Comparison of ENCODE assay signal across 21 cellular contexts in genomic region chr11:16781821-16782220, GRCh38. TPM values are rescaled to one million over a fixed set of nuclear protein-coding genes. Genes with fewer than 3 reads are reported as not detected.
DNase-seq lines count a peak whose midpoint lies in the region; ATAC-seq and TF ChIP-seq lines count a peak whose summit lies in the region.
"Had no signal": no experiment of that assay in that cellular context is flagged by ENCODE, and none has a peak within 500 bp of the region (broad histone marks: within the 10 kb centered on the region; RNA-seq: fewer than 3 reads in every experiment).

No MANE protein-coding gene starts in this region.

- no peak for ATAC-seq in sciatic nerve

- H3K27me3 Mint-ChIP-seq in endothelial cell (ENCODE audit: unreplicated experiment) = peaks cover 20% of the 10 kb centered on the region

- CTCF ChIA-PET in HEK293 (lab: Yijun Ruan, JAX) = no interaction called here

- H3K27ac ChIP-seq in HEK293 (ENCODE audit: extremely low read depth, low read depth, low read length) = no peak overlapping the region
- H3K27ac ChIP-seq: 22Rv1, HL-60 had no signal

- H3K4me3 ChIP-seq in HEK293 (ENCODE audit: low read depth, low read length) = no peak overlapping the region
- H3K4me3 ChIP-seq in H7 (ENCODE audit: insufficient read depth, low read depth, low read length) = no peak overlapping the region

- no peaks in the 10 kb centered on the region for H3K9me3 Mint-ChIP-seq in endothelial cell (ENCODE audit: unreplicated experiment)
- H3K9me3 Mint-ChIP-seq: H9 had no signal

- TF ChIP-seq CTCF in HEK293 (tag by site-specific recombination; IDR thresholded peaks at IDR 0.05) (no peak), endothelial cell (IDR thresholded peaks at IDR 0.05; ENCODE audit: unreplicated experiment) (no peak)

- intact Hi-C loops in sciatic nerve (cut with DNase I) = loop anchor here (10.0 kb wide), 1 partner anchor 143 kb away; no protein-coding TSS in a partner anchor

- POLR2A ChIA-PET in HEK293 (lab: Yijun Ruan, JAX) = no interaction called here

- DNase-seq in DMS53 (lab: John Stamatoyannopoulos, UW) = peak; percentile 11
- DNase-seq in DMS53 treated with DMSO at 0.1 percent for 48 hours (lab: John Stamatoyannopoulos, UW; ENCODE audit: unreplicated experiment) = no peak
- DNase-seq in endothelial cell (ENCODE audit: low spot score) = no peak
- DNase-seq in sciatic nerve (ENCODE audit: low spot score) = peak; percentile 13
- DNase-seq in NCI-H2171 treated with DMSO at 0.1 percent for 48 hours (lab: John Stamatoyannopoulos, UW) = no peak
- DNase-seq in H7 = no peak
- DNase-seq in iPS-NIHi11 (ENCODE audit: low spot score) = no peak
- DNase-seq: C1 segment of cervical spinal cord, DMS79, H9, KBM-7, MM.1S, NCI-H1048, NCI-H1436, NCI-H187 treated with DMSO at 0.1 percent for 48 hours, NCI-H2107, NCI-H774, Right ventricle myocardium superior had no signal

- no peaks in the 10 kb centered on the region for H3K9me3 ChIP-seq in HEK293 (ENCODE audit: control insufficient read depth, insufficient read depth, low read depth, low read length)

- H3K27me3 ChIP-seq in H7 (ENCODE audit: control insufficient read depth, insufficient read depth, low read length) = no peaks in the 10 kb centered on the region

- H3K4me3 Mint-ChIP-seq in endothelial cell (ENCODE audit: unreplicated experiment) = peak overlapping the region; percentile 13
- H3K4me3 Mint-ChIP-seq: H9 had no signal

- H3K36me3 ChIP-seq in HEK293 (ENCODE audit: control insufficient read depth in 2 of 2, insufficient read depth in 1 of 2, low read length in 2 of 2) (peaks cover 0 to 15% of the 10 kb centered on the region in 2 experiments; a peak in 1 of 3 replicates), H7 (replicated peaks; ENCODE audit: control insufficient read depth, insufficient read depth, low read length) (no peaks in the 10 kb centered on the region)

- H3K4me1 ChIP-seq in HEK293 (ENCODE audit: control insufficient read depth, insufficient read depth, low read length) = no peaks in the 10 kb centered on the region

- H3K4me1 Mint-ChIP-seq in endothelial cell (ENCODE audit: unreplicated experiment) = peaks cover 25% of the 10 kb centered on the region

- no peak overlapping the region for H3K27ac Mint-ChIP-seq in endothelial cell (ENCODE audit: unreplicated experiment)

- peaks cover 4% of the 10 kb centered on the region for H3K36me3 Mint-ChIP-seq in endothelial cell (ENCODE audit: low read depth, unreplicated experiment)

TF ChIP-seq in HEK293, 187 proteins besides CTCF, POLR2A, EP300 and RAD21:
- TF ChIP-seq ZBTB21 (tag by site-specific recombination; IDR thresholded peaks at IDR 0.05) (no peak), ZSCAN4 (tag by site-specific recombination; IDR thresholded peaks at IDR 0.05) (peak; percentile 32; the same call in 1 of the 2 replicates)

RNA-seq across cellular contexts. Expression of gene C11orf58, which starts 43.4 kb away (rescaled TPM):
- total RNA-seq in endothelial cell (ENCODE audit: unreplicated experiment) (125 TPM), sciatic nerve (127 TPM)
- total RNA-seq in H7 (2014; rRNA removed; shearing (Covaris generic)) = 118 and 127 TPM in 2 replicates

Comparison
In these comparisons a context has a peak if more than half of its experiments do, and no peak if none do; other contexts are left out.
1. DNase-seq: peak in DMS53 (single experiment) and sciatic nerve (single experiment); none in DMS53 treated with DMSO at 0.1 percent for 48 hours (single experiment), endothelial cell (single experiment), NCI-H2171 treated with DMSO at 0.1 percent for 48 hours (single experiment), H7 (single experiment) and iPS-NIHi11 (single experiment).